In genomic region chr9:131578778-131579504, GRCh38 we compare ENCODE assay signal across 7 cellular contexts. TPM values are rescaled to one million over a fixed set of nuclear protein-coding genes. Genes with fewer than 3 reads are reported as not detected.
DNase-seq lines count a peak whose midpoint lies in the region; ATAC-seq lines count a peak whose summit lies in the region.

No MANE protein-coding gene starts in this region.

- peak; percentile 68 for DNase-seq in activated CD4-positive, alpha-beta T cell treated with anti-CD3 and anti-CD28 coated beads for 36 hours
- DNase-seq in SHP77 (lab: John Stamatoyannopoulos, UW) (no peak), ureter (ENCODE audit: low spot score) (no peak)

- CTCF ChIA-PET in activated CD4-positive, alpha-beta T cell treated with anti-CD3 and anti-CD28 coated beads for 36 hours (lab: Charles Lee): interaction anchor here (0.7 to 1.7 kb wide), 4 partner anchors 16 to 180 kb away, joined by 3 to 7 read pairs (median 4); no protein-coding TSS in a partner anchor

- H3K27ac Mint-ChIP-seq in activated CD4-positive, alpha-beta T cell treated with anti-CD3 and anti-CD28 coated beads for 36 hours: peak overlapping the region; percentile 78
- H3K27ac Mint-ChIP-seq in stimulated activated naive CD8-positive, alpha-beta T cell treated with anti-CD3 and anti-CD28 coated beads, Interleukin-15, Interleukin-2, amounts not matched to agents 100 ng/mL and 50 ng/mL, for 24 hours: peak overlapping the region; percentile 93

- POLR2A ChIA-PET in activated CD4-positive, alpha-beta T cell treated with anti-CD3 and anti-CD28 coated beads for 36 hours (lab: Charles Lee): interaction anchor here (0.6 to 0.7 kb wide), 2 partner anchors 12 to 34 kb away, joined by 3 to 6 read pairs; partner anchors contain the start of gene PRRT1B

- intact Hi-C loops in activated CD4-positive, alpha-beta T cell treated with anti-CD3 and anti-CD28 coated beads for 36 hours (cut with DNase I, micrococcal nuclease): no loop called here

- H3K36me3 Mint-ChIP-seq in activated CD4-positive, alpha-beta T cell treated with anti-CD3 and anti-CD28 coated beads for 36 hours (ENCODE audit: low read depth): peaks cover 35% of the 10 kb centered on the region
- H3K36me3 Mint-ChIP-seq in stimulated activated naive CD8-positive, alpha-beta T cell treated with anti-CD3 and anti-CD28 coated beads, Interleukin-15, Interleukin-2, amounts not matched to agents 100 ng/mL and 50 ng/mL, for 24 hours (ENCODE audit: low read depth): peaks cover 29% of the 10 kb centered on the region

- peaks cover 23% of the 10 kb centered on the region for H3K4me1 Mint-ChIP-seq in activated CD4-positive, alpha-beta T cell treated with anti-CD3 and anti-CD28 coated beads for 36 hours
- peaks cover 24% of the 10 kb centered on the region for H3K4me1 Mint-ChIP-seq in stimulated activated naive CD8-positive, alpha-beta T cell treated with anti-CD3 and anti-CD28 coated beads, Interleukin-15, Interleukin-2, amounts not matched to agents 100 ng/mL and 50 ng/mL, for 24 hours (ENCODE audit: low read depth)

- ATAC-seq in GM21576 (IDR thresholded peaks at IDR 0.05; ENCODE audit: unreplicated experiment) (peak; percentile 63), esophagus mucosa (peak; percentile 27), HG03571 (IDR thresholded peaks at IDR 0.05; ENCODE audit: unreplicated experiment) (no peak)
- peak; percentile 91 for ATAC-seq in activated CD4-positive, alpha-beta T cell treated with anti-CD3 and anti-CD28 coated beads for 36 hours

- no peaks in the 10 kb centered on the region for H3K27me3 Mint-ChIP-seq in activated CD4-positive, alpha-beta T cell treated with anti-CD3 and anti-CD28 coated beads for 36 hours
- H3K27me3 Mint-ChIP-seq in stimulated activated naive CD8-positive, alpha-beta T cell treated with anti-CD3 and anti-CD28 coated beads, Interleukin-15, Interleukin-2, amounts not matched to agents 100 ng/mL and 50 ng/mL, for 24 hours: no peaks in the 10 kb centered on the region

- peak overlapping the region; percentile 43 for H3K4me3 Mint-ChIP-seq in activated CD4-positive, alpha-beta T cell treated with anti-CD3 and anti-CD28 coated beads for 36 hours
- H3K4me3 Mint-ChIP-seq in stimulated activated naive CD8-positive, alpha-beta T cell treated with anti-CD3 and anti-CD28 coated beads, Interleukin-15, Interleukin-2, amounts not matched to agents 100 ng/mL and 50 ng/mL, for 24 hours: peak overlapping the region; percentile 45

- H3K9me3 Mint-ChIP-seq in activated CD4-positive, alpha-beta T cell treated with anti-CD3 and anti-CD28 coated beads for 36 hours (ENCODE audit: low read depth): no peaks in the 10 kb centered on the region
- H3K9me3 Mint-ChIP-seq in stimulated activated naive CD8-positive, alpha-beta T cell treated with anti-CD3 and anti-CD28 coated beads, Interleukin-15, Interleukin-2, amounts not matched to agents 100 ng/mL and 50 ng/mL, for 24 hours: no peaks in the 10 kb centered on the region

RNA-seq across cellular contexts. Expression of gene PRRT1B, which starts 33.6 kb away (rescaled TPM):
- not detected for total RNA-seq in activated CD4-positive, alpha-beta T cell treated with anti-CD3 and anti-CD28 coated beads for 36 hours
- not detected for total RNA-seq in esophagus mucosa
- total RNA-seq in ureter: not detected

RNA-seq across cellular contexts. Expression of gene UCK1, which starts 47.9 kb away (rescaled TPM):
- total RNA-seq in activated CD4-positive, alpha-beta T cell treated with anti-CD3 and anti-CD28 coated beads for 36 hours: 10 to 100 TPM; 15.2 to 16.5 TPM
- 15.3 TPM for total RNA-seq in esophagus mucosa
- 20.4 TPM for total RNA-seq in ureter
